In the genomic region with DNA sequence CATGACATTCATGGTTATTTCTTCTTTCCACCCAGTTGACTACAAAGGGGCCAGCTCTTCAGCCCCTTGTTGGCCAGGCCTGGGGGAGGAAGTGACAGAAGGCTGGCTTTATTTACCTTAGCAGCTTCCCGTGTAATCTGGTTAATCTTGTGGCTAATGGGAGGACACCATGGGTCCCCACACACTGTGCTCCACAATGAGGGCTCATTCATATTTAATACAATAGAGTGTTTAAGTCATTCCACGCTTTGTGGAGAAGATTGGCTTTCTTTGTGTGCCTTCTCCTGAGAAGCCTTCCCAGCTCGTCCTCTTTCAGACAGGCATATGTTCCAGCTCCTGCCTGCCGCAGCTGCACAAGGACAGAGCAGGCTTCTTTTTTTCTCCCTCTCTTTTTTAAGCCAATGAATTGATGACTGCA, we compare ENCODE assay signal across 20 cellular contexts.
DNase-seq lines count a peak whose midpoint lies in the region; ATAC-seq and TF ChIP-seq lines count a peak whose summit lies in the region.
"Had no signal": no experiment of that assay in that cellular context is flagged by ENCODE, and none has a peak within 500 bp of the region (broad histone marks: within the 10 kb centered on the region; RNA-seq: fewer than 3 reads in every experiment).

No MANE protein-coding gene starts in this region.

- no peak for ATAC-seq in lower lobe of right lung
- ATAC-seq in HG02571 (IDR thresholded peaks at IDR 0.05; ENCODE audit: unreplicated experiment): no peak
- no peak for ATAC-seq in HG02981 (IDR thresholded peaks at IDR 0.05; ENCODE audit: unreplicated experiment)
- ATAC-seq: Right ventricle myocardium inferior; stimulated activated effector memory CD8-positive, alpha-beta T cell treated with anti-CD3 and anti-CD28 coated beads, Interleukin-12 subunit alpha, Interleukin-12 subunit beta, amount 100 ng/mL, for 72 hours; upper lobe of right lung had no signal

- H3K4me1 ChIP-seq in SJCRH30 (peaks cover 31% of the 10 kb centered on the region), iPS-20b (ENCODE audit: insufficient read depth, low read length) (peaks cover 30% of the 10 kb centered on the region; the same call in 1 of the 2 replicates), lower lobe of right lung (no peaks in the 10 kb centered on the region)
- H3K4me1 ChIP-seq: sigmoid colon, upper lobe of right lung had no signal

- TF ChIP-seq CTCF in lower lobe of right lung (IDR thresholded peaks at IDR 0.05): no peak

- H3K36me3 ChIP-seq in SJCRH30 (no peaks in the 10 kb centered on the region), iPS-20b (ENCODE audit: insufficient read depth, low read depth, low read length) (no peaks in the 10 kb centered on the region), lower lobe of right lung (no peaks in the 10 kb centered on the region)
- H3K36me3 ChIP-seq: cardiac muscle cell, sigmoid colon, upper lobe of right lung had no signal

- H3K27me3 ChIP-seq in SJCRH30: no peaks in the 10 kb centered on the region
- H3K27me3 ChIP-seq in iPS-20b (ENCODE audit: insufficient read depth, low read length): no peaks in the 10 kb centered on the region
- no peaks in the 10 kb centered on the region for H3K27me3 ChIP-seq in lower lobe of right lung (ENCODE audit: low read depth)
- H3K27me3 ChIP-seq: cardiac muscle cell, sigmoid colon, upper lobe of right lung had no signal

- H3K9ac ChIP-seq in iPS-20b (ENCODE audit: low read depth, low read length): peak overlapping the region; percentile 52

- peak; percentile 22 for DNase-seq in D341Med (ENCODE audit: low spot score)
- DNase-seq in NCI-H146 treated with DMSO at 0.1 percent for 48 hours (lab: John Stamatoyannopoulos, UW; ENCODE audit: unreplicated experiment): peak; percentile 97
- peak; percentile 89 to 96 for DNase-seq in SJCRH30
- DNase-seq in Kasumi-1 (lab: John Stamatoyannopoulos, UW): no peak
- DNase-seq in lower lobe of right lung: no peak
- DNase-seq: activated CD4-positive, alpha-beta T cell treated with anti-CD3 and anti-CD28 coated beads, Interleukin-2, amount 50 U/mL, for 48 hours; activated T-cell treated with anti-CD3 and anti-CD28 coated beads, Interleukin-2, amount 50 U/mL, for 48 hours; DMS 273 treated with DMSO at 0.1 percent for 48 hours; effector CD8-positive, alpha-beta T cell; IMR-90; NCI-H526 treated with DMSO at 0.1 percent for 48 hours; sigmoid colon; T-helper 9 cell; upper lobe of right lung had no signal

- intact Hi-C loops in lower lobe of right lung (cut with DNase I): no loop called here

- H3K27ac ChIP-seq in SJCRH30: peak overlapping the region; percentile 97
- H3K27ac ChIP-seq in iPS-20b (ENCODE audit: low read length): peak overlapping the region; percentile 67
- no peak overlapping the region for H3K27ac ChIP-seq in lower lobe of right lung
- H3K27ac ChIP-seq: cardiac muscle cell, sigmoid colon, upper lobe of right lung had no signal

- H3K9me3 ChIP-seq in SJCRH30 (replicated peaks): no peaks in the 10 kb centered on the region
- H3K9me3 ChIP-seq in iPS-20b (ENCODE audit: insufficient read depth, low read depth, low read length): peaks cover 3% of the 10 kb centered on the region; the same call in 1 of the 2 replicates
- H3K9me3 ChIP-seq in lower lobe of right lung: peaks cover 3% of the 10 kb centered on the region
- H3K9me3 ChIP-seq: upper lobe of right lung had no signal

- no peak overlapping the region for H3K4me3 ChIP-seq in SJCRH30
- peak overlapping the region; percentile 26; the same call in 1 of the 2 replicates for H3K4me3 ChIP-seq in iPS-20b (ENCODE audit: low read length)
- H3K4me3 ChIP-seq in lower lobe of right lung: no peak overlapping the region
- H3K4me3 ChIP-seq: cardiac muscle cell, sigmoid colon, upper lobe of right lung had no signal

Comparison
In these comparisons a context has a peak if more than half of its experiments do, and no peak if none do; other contexts are left out.
1. DNase-seq: peak in D341Med (single experiment), NCI-H146 treated with DMSO at 0.1 percent for 48 hours (single experiment) and SJCRH30 (2 of 2); none in Kasumi-1 (0 of 2) and lower lobe of right lung (single experiment).